3 cellular contexts compared by ENCODE assay signal in the genomic region with DNA sequence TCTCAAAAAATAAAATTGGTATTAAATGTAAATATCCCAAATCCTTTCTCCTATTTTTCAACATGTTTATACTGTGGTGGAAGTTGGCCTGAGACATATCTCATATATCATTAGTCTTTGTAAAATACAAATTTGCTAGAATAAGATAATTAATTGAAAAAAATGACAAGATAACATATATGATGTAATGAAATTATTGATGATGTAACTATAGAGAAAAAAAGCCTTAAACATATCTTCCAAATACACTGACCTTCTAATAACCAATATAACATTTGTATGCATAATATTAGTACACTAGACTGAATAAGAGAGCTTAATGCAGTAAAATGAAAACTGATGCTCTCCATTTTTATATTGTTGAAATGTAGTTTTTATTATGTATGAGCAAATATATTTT.
TF ChIP-seq lines count a peak whose summit lies in the region.

No MANE protein-coding gene starts in this region.

TF ChIP-seq in HepG2, 621 proteins besides CTCF, POLR2A, EP300 and RAD21:
- TF ChIP-seq SMAD1 (CRISPR knock-in tag; IDR thresholded peaks at IDR 0.05; ENCODE audit: borderline replicate concordance, low read depth) (no peak), MED13 (CRISPR knock-in tag; IDR thresholded peaks at IDR 0.05) (no peak), MAZ (IDR thresholded peaks at IDR 0.05; ENCODE audit: borderline replicate concordance, low read depth, low read length) (no peak), MAZ (CRISPR knock-in tag; IDR thresholded peaks at IDR 0.05; ENCODE audit: low read depth) (no peak), KDM2A (CRISPR knock-in tag; IDR thresholded peaks at IDR 0.05; ENCODE audit: borderline replicate concordance, low read depth) (no peak), ATF7 (IDR thresholded peaks at IDR 0.05) (peak; percentile 61; the same call in 1 of the 2 replicates), ATF7 (CRISPR knock-in tag; IDR thresholded peaks at IDR 0.05) (no peak)
- TF ChIP-seq, protein P1, sequence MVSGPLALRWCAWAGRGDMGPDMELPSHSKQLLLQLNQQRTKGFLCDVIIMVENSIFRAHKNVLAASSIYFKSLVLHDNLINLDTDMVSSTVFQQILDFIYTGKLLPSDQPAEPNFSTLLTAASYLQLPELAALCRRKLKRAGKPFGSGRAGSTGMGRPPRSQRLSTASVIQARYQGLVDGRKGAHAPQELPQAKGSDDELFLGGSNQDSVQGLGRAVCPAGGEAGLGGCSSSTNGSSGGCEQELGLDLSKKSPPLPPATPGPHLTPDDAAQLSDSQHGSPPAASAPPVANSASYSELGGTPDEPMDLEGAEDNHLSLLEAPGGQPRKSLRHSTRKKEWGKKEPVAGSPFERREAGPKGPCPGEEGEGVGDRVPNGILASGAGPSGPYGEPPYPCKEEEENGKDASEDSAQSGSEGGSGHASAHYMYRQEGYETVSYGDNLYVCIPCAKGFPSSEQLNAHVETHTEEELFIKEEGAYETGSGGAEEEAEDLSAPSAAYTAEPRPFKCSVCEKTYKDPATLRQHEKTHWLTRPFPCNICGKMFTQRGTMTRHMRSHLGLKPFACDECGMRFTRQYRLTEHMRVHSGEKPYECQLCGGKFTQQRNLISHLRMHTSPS (CRISPR knock-in tag; IDR thresholded peaks at IDR 0.05; ENCODE audit: low read depth) = no peak

TF ChIP-seq in HEK293, 187 proteins besides CTCF, POLR2A, EP300 and RAD21:
- TF ChIP-seq, protein P2, sequence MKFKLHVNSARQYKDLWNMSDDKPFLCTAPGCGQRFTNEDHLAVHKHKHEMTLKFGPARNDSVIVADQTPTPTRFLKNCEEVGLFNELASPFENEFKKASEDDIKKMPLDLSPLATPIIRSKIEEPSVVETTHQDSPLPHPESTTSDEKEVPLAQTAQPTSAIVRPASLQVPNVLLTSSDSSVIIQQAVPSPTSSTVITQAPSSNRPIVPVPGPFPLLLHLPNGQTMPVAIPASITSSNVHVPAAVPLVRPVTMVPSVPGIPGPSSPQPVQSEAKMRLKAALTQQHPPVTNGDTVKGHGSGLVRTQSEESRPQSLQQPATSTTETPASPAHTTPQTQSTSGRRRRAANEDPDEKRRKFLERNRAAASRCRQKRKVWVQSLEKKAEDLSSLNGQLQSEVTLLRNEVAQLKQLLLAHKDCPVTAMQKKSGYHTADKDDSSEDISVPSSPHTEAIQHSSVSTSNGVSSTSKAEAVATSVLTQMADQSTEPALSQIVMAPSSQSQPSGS (tag by site-specific recombination; IDR thresholded peaks at IDR 0.05; ENCODE audit: low read depth) = peak; percentile 84
- TF ChIP-seq ZNF621 (tag by site-specific recombination; IDR thresholded peaks at IDR 0.05) (no peak), ZNF76 (tag by site-specific recombination; IDR thresholded peaks at IDR 0.05; ENCODE audit: borderline replicate concordance, low read depth) (no peak), ZNF114 (tag by site-specific recombination; IDR thresholded peaks at IDR 0.05) (no peak), ZSCAN30 (tag by site-specific recombination; IDR thresholded peaks at IDR 0.05) (no peak), IKZF3 (tag by site-specific recombination; IDR thresholded peaks at IDR 0.05) (no peak), ZNF335 (tag by site-specific recombination; conservative IDR thresholded peaks at IDR 0.05) (no peak)
- TF ChIP-seq, protein P3, sequence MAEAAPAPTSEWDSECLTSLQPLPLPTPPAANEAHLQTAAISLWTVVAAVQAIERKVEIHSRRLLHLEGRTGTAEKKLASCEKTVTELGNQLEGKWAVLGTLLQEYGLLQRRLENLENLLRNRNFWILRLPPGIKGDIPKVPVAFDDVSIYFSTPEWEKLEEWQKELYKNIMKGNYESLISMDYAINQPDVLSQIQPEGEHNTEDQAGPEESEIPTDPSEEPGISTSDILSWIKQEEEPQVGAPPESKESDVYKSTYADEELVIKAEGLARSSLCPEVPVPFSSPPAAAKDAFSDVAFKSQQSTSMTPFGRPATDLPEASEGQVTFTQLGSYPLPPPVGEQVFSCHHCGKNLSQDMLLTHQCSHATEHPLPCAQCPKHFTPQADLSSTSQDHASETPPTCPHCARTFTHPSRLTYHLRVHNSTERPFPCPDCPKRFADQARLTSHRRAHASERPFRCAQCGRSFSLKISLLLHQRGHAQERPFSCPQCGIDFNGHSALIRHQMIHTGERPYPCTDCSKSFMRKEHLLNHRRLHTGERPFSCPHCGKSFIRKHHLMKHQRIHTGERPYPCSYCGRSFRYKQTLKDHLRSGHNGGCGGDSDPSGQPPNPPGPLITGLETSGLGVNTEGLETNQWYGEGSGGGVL (tag by site-specific recombination; IDR thresholded peaks at IDR 0.05) = no peak

TF ChIP-seq in K562, 482 proteins besides CTCF, POLR2A, EP300 and RAD21:
- TF ChIP-seq KAT8 (IDR thresholded peaks at IDR 0.05; ENCODE audit: low read depth) (no peak), MAFK (IDR thresholded peaks at IDR 0.05; ENCODE audit: low read length) (no peak)
- TF ChIP-seq, protein P4, sequence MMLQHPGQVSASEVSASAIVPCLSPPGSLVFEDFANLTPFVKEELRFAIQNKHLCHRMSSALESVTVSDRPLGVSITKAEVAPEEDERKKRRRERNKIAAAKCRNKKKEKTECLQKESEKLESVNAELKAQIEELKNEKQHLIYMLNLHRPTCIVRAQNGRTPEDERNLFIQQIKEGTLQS (IDR thresholded peaks at IDR 0.05) = peak; percentile 38; the same call in 1 of the 2 replicates
- TF ChIP-seq, protein P4 (CRISPR knock-in tag; conservative IDR thresholded peaks at IDR 0.05) = no peak
- TF ChIP-seq, protein P5, sequence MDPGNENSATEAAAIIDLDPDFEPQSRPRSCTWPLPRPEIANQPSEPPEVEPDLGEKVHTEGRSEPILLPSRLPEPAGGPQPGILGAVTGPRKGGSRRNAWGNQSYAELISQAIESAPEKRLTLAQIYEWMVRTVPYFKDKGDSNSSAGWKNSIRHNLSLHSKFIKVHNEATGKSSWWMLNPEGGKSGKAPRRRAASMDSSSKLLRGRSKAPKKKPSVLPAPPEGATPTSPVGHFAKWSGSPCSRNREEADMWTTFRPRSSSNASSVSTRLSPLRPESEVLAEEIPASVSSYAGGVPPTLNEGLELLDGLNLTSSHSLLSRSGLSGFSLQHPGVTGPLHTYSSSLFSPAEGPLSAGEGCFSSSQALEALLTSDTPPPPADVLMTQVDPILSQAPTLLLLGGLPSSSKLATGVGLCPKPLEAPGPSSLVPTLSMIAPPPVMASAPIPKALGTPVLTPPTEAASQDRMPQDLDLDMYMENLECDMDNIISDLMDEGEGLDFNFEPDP (CRISPR knock-in tag; IDR thresholded peaks at IDR 0.05) = no peak
TF ChIP-seq in K562: peak in this region for 1.
